In the genomic region with DNA sequence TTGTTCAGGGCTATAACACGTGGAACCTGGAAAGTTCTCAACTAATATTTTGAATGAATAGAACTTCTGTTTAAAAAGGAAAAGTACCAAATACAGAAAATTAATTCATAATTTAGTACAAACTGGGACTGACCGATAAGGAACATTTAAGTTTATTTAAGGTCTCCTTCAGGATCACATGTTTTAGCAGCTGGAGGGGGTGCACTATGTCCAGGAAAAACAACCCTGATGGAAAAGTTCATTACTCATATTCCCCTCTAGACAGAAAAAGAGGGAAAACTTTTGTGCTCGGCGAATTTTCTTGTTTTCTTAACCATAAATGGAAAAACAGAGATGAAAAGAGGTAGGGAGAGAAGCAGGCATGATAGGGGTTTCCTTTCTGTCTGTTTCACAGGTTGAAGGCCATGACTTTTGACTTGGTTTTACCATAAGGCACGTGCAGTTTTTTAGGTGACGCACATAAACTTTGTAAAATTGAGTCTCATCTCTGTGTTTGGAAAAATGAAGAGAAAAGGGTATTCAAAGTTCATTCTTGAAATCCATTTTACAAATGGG, we compare ENCODE assay signal across 17 cellular contexts. TPM values are rescaled to one million over a fixed set of nuclear protein-coding genes. Genes with fewer than 3 reads are reported as not detected.
DNase-seq lines count a peak whose midpoint lies in the region; ATAC-seq, FAIRE-seq and TF ChIP-seq lines count a peak whose summit lies in the region.
"Had no signal": no experiment of that assay in that cellular context is flagged by ENCODE, and none has a peak within 500 bp of the region (broad histone marks: within the 10 kb centered on the region; RNA-seq: fewer than 3 reads in every experiment).

No MANE protein-coding gene starts in this region.

- intact Hi-C loops in heart left ventricle (cut with DNase I) (no loop called here), cardiac septum (cut with DNase I) (loop anchor here (5.0 kb wide), 1 partner anchor 37 kb away; no protein-coding TSS in a partner anchor), aorta (cut with DNase I) (no loop called here)
- intact Hi-C loops in activated CD4-positive, alpha-beta memory T cell treated with anti-CD3 and anti-CD28 coated beads for 36 hours (cut with micrococcal nuclease), result no loop called here

- H3K27ac Mint-ChIP-seq in endothelial cell (ENCODE audit: unreplicated experiment), result peak overlapping the region; percentile 90
- no peak overlapping the region for H3K27ac Mint-ChIP-seq in activated CD4-positive, alpha-beta memory T cell treated with anti-CD3 and anti-CD28 coated beads for 36 hours
- H3K27ac Mint-ChIP-seq: CD4-positive, CD25-positive, alpha-beta regulatory T cell; GM23338; H9 had no signal

- H3K27me3 ChIP-seq in heart left ventricle (no peaks in the 10 kb centered on the region), right atrium auricular region (no peaks in the 10 kb centered on the region), aorta (ENCODE audit: control insufficient read depth in 1 of 2, insufficient read depth in 2 of 2, low read length in 1 of 2) (no peaks in the 10 kb centered on the region)
- H3K27me3 ChIP-seq: BLaER1 had no signal

- TF ChIP-seq POLR2A in heart left ventricle (IDR thresholded peaks at IDR 0.05), result no peak
- TF ChIP-seq POLR2A in H54 (IDR thresholded peaks at IDR 0.05; ENCODE audit: low read depth, low read length), result no peak

- H3K36me3 Mint-ChIP-seq in endothelial cell (ENCODE audit: low read depth, unreplicated experiment), result peaks cover 11% of the 10 kb centered on the region
- no peaks in the 10 kb centered on the region for H3K36me3 Mint-ChIP-seq in activated CD4-positive, alpha-beta memory T cell treated with anti-CD3 and anti-CD28 coated beads for 36 hours
- H3K36me3 Mint-ChIP-seq: CD4-positive, CD25-positive, alpha-beta regulatory T cell had no signal

- 64 to 80% (median 76%) methylated on average over 6 of the region's 6 CpGs for WGBS in heart left ventricle, 4 donors
- WGBS in aorta, 2 donors, result 15 to 21% methylated on average over 6 of the region's 6 CpGs

- H3K27ac ChIP-seq in heart left ventricle, result peak overlapping the region in 8 of 12 donors; percentile 20 to 82 (median 72)
- H3K27ac ChIP-seq in right atrium auricular region, result peak overlapping the region; percentile 14 to 44
- H3K27ac ChIP-seq in aorta (ENCODE audit: low read depth in 1 of 2, low read length in 2 of 2), result peak overlapping the region in 1 of 2 donors; percentile 89
- H3K27ac ChIP-seq: BLaER1 had no signal

- H3K4me3 ChIP-seq in heart left ventricle (no peak overlapping the region), right atrium auricular region (no peak overlapping the region), aorta (ENCODE audit: low read length in 2 of 2) (no peak overlapping the region)
- H3K4me3 ChIP-seq: BLaER1, GM12878, GM23338 had no signal

- H3K27me3 Mint-ChIP-seq in endothelial cell (ENCODE audit: unreplicated experiment), result peaks cover 3% of the 10 kb centered on the region
- H3K27me3 Mint-ChIP-seq in activated CD4-positive, alpha-beta memory T cell treated with anti-CD3 and anti-CD28 coated beads for 36 hours, result peaks cover 1% of the 10 kb centered on the region

- TF ChIP-seq CTCF in heart left ventricle (IDR thresholded peaks at IDR 0.05) (no peak), endothelial cell (IDR thresholded peaks at IDR 0.05; ENCODE audit: unreplicated experiment) (no peak), right atrium auricular region (IDR thresholded peaks at IDR 0.05) (no peak)

- H3K36me3 ChIP-seq in heart left ventricle (no peaks in the 10 kb centered on the region), right atrium auricular region (no peaks in the 10 kb centered on the region), aorta (ENCODE audit: control insufficient read depth in 1 of 2, insufficient read depth in 2 of 2, low read length in 1 of 2) (no peaks in the 10 kb centered on the region)
- H3K36me3 ChIP-seq: BLaER1 had no signal

- CTCF ChIA-PET in activated CD4-positive, alpha-beta memory T cell treated with anti-CD3 and anti-CD28 coated beads for 36 hours (lab: Charles Lee), result no interaction called here

- DNase-seq in heart left ventricle (peak in 1 of 5 donors; percentile 32), cardiac septum (ENCODE audit: low spot score) (no peak), endothelial cell (ENCODE audit: low spot score) (no peak), right atrium auricular region (ENCODE audit: low spot score) (no peak), aorta (no peak), H54 (ENCODE audit: insufficient read length, low spot score) (no peak), DMS 273 treated with DMSO at 0.1 percent for 48 hours (lab: John Stamatoyannopoulos, UW) (no peak)
- DNase-seq in activated CD4-positive, alpha-beta memory T cell treated with anti-CD3 and anti-CD28 coated beads for 36 hours, result no peak
- DNase-seq: 8988T; AML-193; CD4-positive, CD25-positive, alpha-beta regulatory T cell; DMS79; H9 had no signal

- H3K4me1 ChIP-seq in heart left ventricle (peaks cover 0 to 51% (median 4%) of the 10 kb centered on the region in 12 donors), right atrium auricular region (peaks cover 0 to 7% of the 10 kb centered on the region in 2 donors), aorta (ENCODE audit: control insufficient read depth in 1 of 2, insufficient read depth in 2 of 2, low read length in 2 of 2) (peaks cover 4 to 8% of the 10 kb centered on the region in 2 donors)

- no peak overlapping the region for H3K4me3 Mint-ChIP-seq in endothelial cell (ENCODE audit: unreplicated experiment)
- no peak overlapping the region for H3K4me3 Mint-ChIP-seq in activated CD4-positive, alpha-beta memory T cell treated with anti-CD3 and anti-CD28 coated beads for 36 hours
- H3K4me3 Mint-ChIP-seq: GM23338, H9 had no signal

- peaks cover 49% of the 10 kb centered on the region for H3K4me1 Mint-ChIP-seq in endothelial cell (ENCODE audit: unreplicated experiment)
- H3K4me1 Mint-ChIP-seq in activated CD4-positive, alpha-beta memory T cell treated with anti-CD3 and anti-CD28 coated beads for 36 hours (ENCODE audit: low read depth), result peaks cover 2% of the 10 kb centered on the region
- H3K4me1 Mint-ChIP-seq: CD4-positive, CD25-positive, alpha-beta regulatory T cell had no signal

- ATAC-seq in heart left ventricle, result peak; percentile 54 to 83 (median 64)
- peak; percentile 36 for ATAC-seq in aorta (ENCODE audit: low FRiP score)
- ATAC-seq: GM12878, GM23338 had no signal

- FAIRE-seq in H54 (lab: Jason Lieb, UNC), result no peak
- FAIRE-seq: GM12878, GM18507 had no signal

- H3K9me3 ChIP-seq in heart left ventricle (peaks cover 0 to 7% (median 0%) of the 10 kb centered on the region in 12 donors), right atrium auricular region (peaks cover 0 to 5% of the 10 kb centered on the region in 2 donors), aorta (ENCODE audit: control insufficient read depth, low read length) (no peaks in the 10 kb centered on the region)
- H3K9me3 ChIP-seq: BLaER1 had no signal

- no peaks in the 10 kb centered on the region for H3K9me3 Mint-ChIP-seq in endothelial cell (ENCODE audit: unreplicated experiment)
- H3K9me3 Mint-ChIP-seq in activated CD4-positive, alpha-beta memory T cell treated with anti-CD3 and anti-CD28 coated beads for 36 hours, result peaks cover 8% of the 10 kb centered on the region

- POLR2A ChIA-PET in activated CD4-positive, alpha-beta memory T cell treated with anti-CD3 and anti-CD28 coated beads for 36 hours (lab: Charles Lee), result no interaction called here

RNA-seq across cellular contexts. Expression of a gene that starts 26.5 kb away (rescaled TPM):
- total RNA-seq in heart left ventricle (10 to 100 TPM in 7 of 9 donors, 1 to 10 TPM in 2; 7.2 to 42.8 (median 11.4) TPM), cardiac septum (10.8 TPM), endothelial cell (ENCODE audit: unreplicated experiment) (102 TPM), right atrium auricular region (10 to 100 TPM; 30.6 to 37.8 TPM), aorta (10 to 100 TPM; 23.5 to 73.6 TPM)
- polyA plus RNA-seq in heart left ventricle (1 to 10 TPM; 3.4 to 4.5 TPM), aorta (10 to 100 TPM in 1 of 2 donors, 1 to 10 TPM in 1; 5.6 to 24.4 TPM)
- 10 to 100 TPM; 29.1 to 32.8 TPM for total RNA-seq in activated CD4-positive, alpha-beta memory T cell treated with anti-CD3 and anti-CD28 coated beads for 36 hours
